Comparison of ENCODE assay signal across 24 cellular contexts in genomic region chr5:8332666-8333444, GRCh38.
A peak's percentile ranks its signal among the peaks of the same experiment; 100 is the strongest.
DNase-seq lines count a peak whose midpoint lies in the region; ATAC-seq, FAIRE-seq and TF ChIP-seq lines count a peak whose summit lies in the region.
"Had no signal": no experiment of that assay in that cellular context is flagged by ENCODE, and none has a peak within 500 bp of the region (broad histone marks: within the 10 kb centered on the region; RNA-seq: fewer than 3 reads in every experiment).

No MANE protein-coding gene starts in this region.

- H3K4me1 ChIP-seq in BLaER1 (peaks cover 70% of the 10 kb centered on the region), colonic mucosa (no peaks in the 10 kb centered on the region), smooth muscle cell (ENCODE audit: low read depth) (no peaks in the 10 kb centered on the region)
- H3K4me1 ChIP-seq: A549 had no signal

- H2AFZ ChIP-seq in smooth muscle cell (ENCODE audit: low read depth), result no peak overlapping the region

- intact Hi-C loops in colonic mucosa (cut with DNase I), result loop anchor here (10.0 kb wide), 1 partner anchor 398 kb away; no protein-coding TSS in a partner anchor

- H3K9ac ChIP-seq in BLaER1, result no peak overlapping the region
- H3K9ac ChIP-seq in colonic mucosa (ENCODE audit: low read depth in 2 of 2, low read length in 2 of 2), result no peak overlapping the region
- no peak overlapping the region for H3K9ac ChIP-seq in smooth muscle cell (ENCODE audit: low read depth)

- peak overlapping the region; percentile 83 for H3K4me2 ChIP-seq in BLaER1
- no peak overlapping the region for H3K4me2 ChIP-seq in smooth muscle cell
- H3K4me2 ChIP-seq: A549 had no signal

- 90% methylated on average over 11 of the region's 11 CpGs for WGBS in smooth muscle cell (ENCODE audit: low lambda C conversion rate)

- H3K36me3 ChIP-seq in BLaER1, result no peaks in the 10 kb centered on the region
- H3K36me3 ChIP-seq in bronchial epithelial cell (ENCODE audit: control insufficient read depth, insufficient read depth, low read length), result no peaks in the 10 kb centered on the region
- no peaks in the 10 kb centered on the region for H3K36me3 ChIP-seq in colonic mucosa
- no peaks in the 10 kb centered on the region for H3K36me3 ChIP-seq in smooth muscle cell (ENCODE audit: low read depth)

- DNase-seq in G401 (ENCODE audit: low spot score) (peak; percentile 85), bronchial epithelial cell (ENCODE audit: low read depth) (no peak), cerebellum (ENCODE audit: low spot score) (peak; percentile 39), colonic mucosa (no peak), smooth muscle cell (lab: John Stamatoyannopoulos, UW; ENCODE audit: unreplicated experiment) (no peak)
- DNase-seq: AML-193; CD4-positive, CD25-positive, alpha-beta regulatory T cell; CD8-positive, alpha-beta memory T cell; COR-L47; DMS 273 treated with DMSO at 0.1 percent for 48 hours; DMS153; DMS53; DMS79; DND-41; EL; GF-D8 had no signal

- no peaks in the 10 kb centered on the region for H3F3A ChIP-seq in smooth muscle cell (ENCODE audit: low read depth)

- peak; percentile 36 for FAIRE-seq in bronchial epithelial cell (lab: Jason Lieb, UNC)
- FAIRE-seq: A549, G401.6, GM12891 had no signal

- H3K27me3 ChIP-seq in BLaER1 (no peaks in the 10 kb centered on the region), bronchial epithelial cell (ENCODE audit: control insufficient read depth, insufficient read depth, low read length) (no peaks in the 10 kb centered on the region), colonic mucosa (no peaks in the 10 kb centered on the region), smooth muscle cell (ENCODE audit: low read depth) (no peaks in the 10 kb centered on the region)

- TF ChIP-seq CTCF in bronchial epithelial cell (IDR thresholded peaks at IDR 0.05; ENCODE audit: insufficient read depth, low read length, severe bottlenecking), result no peak
- no peak for TF ChIP-seq CTCF in colonic mucosa (IDR thresholded peaks at IDR 0.05)
- no peak for TF ChIP-seq CTCF in smooth muscle cell (IDR thresholded peaks at IDR 0.05; ENCODE audit: borderline replicate concordance, insufficient read depth, poor library complexity, severe bottlenecking)

- H3K27ac ChIP-seq in BLaER1 (peak overlapping the region; percentile 58; the same call in 1 of the 2 replicates), colonic mucosa (no peak overlapping the region), smooth muscle cell (ENCODE audit: low read depth) (no peak overlapping the region)
- H3K27ac ChIP-seq: 22Rv1, A549, C4-2B had no signal

- H3K4me3 ChIP-seq in BLaER1, result no peak overlapping the region; the same call in 1 of the 2 replicates
- H3K4me3 ChIP-seq in bronchial epithelial cell (ENCODE audit: low read depth, low read length), result no peak overlapping the region
- H3K4me3 ChIP-seq in colonic mucosa, result no peak overlapping the region
- no peak overlapping the region for H3K4me3 ChIP-seq in smooth muscle cell
- H3K4me3 ChIP-seq: A549 had no signal

- H3K9me3 ChIP-seq in BLaER1, result no peaks in the 10 kb centered on the region
- H3K9me3 ChIP-seq in colonic mucosa, result no peaks in the 10 kb centered on the region
- no peaks in the 10 kb centered on the region for H3K9me3 ChIP-seq in smooth muscle cell (replicated peaks; ENCODE audit: low read depth)
- H3K9me3 ChIP-seq: A549 had no signal

- ATAC-seq in GM18858 (IDR thresholded peaks at IDR 0.05; ENCODE audit: unreplicated experiment), result no peak
- ATAC-seq in HG02798 (IDR thresholded peaks at IDR 0.05; ENCODE audit: poor library complexity, unreplicated experiment), result no peak
- ATAC-seq: A549 had no signal

- H4K20me1 ChIP-seq in BLaER1 (no peaks in the 10 kb centered on the region), smooth muscle cell (ENCODE audit: low read depth) (no peaks in the 10 kb centered on the region)

- no peaks in the 10 kb centered on the region for H3K79me2 ChIP-seq in smooth muscle cell (ENCODE audit: low read depth)

- in situ Hi-C loops in G401 (cut with HindIII; ENCODE audit: low sequenced_read_pairs), result no loop called here

Comparison
In these comparisons a context has a peak if more than half of its experiments do, and no peak if none do; other contexts are left out.
1. DNase-seq: peak in G401 (single experiment) and cerebellum (single experiment); none in bronchial epithelial cell (single experiment), colonic mucosa (single experiment) and smooth muscle cell (single experiment).